Comparison of ENCODE assay signal across 12 cellular contexts in genomic region chr16:23131841-23132576, GRCh38. TPM values are rescaled to one million over a fixed set of nuclear protein-coding genes. Genes with fewer than 3 reads are reported as not detected.
DNase-seq lines count a peak whose midpoint lies in the region; TF ChIP-seq lines count a peak whose summit lies in the region.
"Had no signal": no experiment of that assay in that cellular context is flagged by ENCODE, and none has a peak within 500 bp of the region (broad histone marks: within the 10 kb centered on the region; RNA-seq: fewer than 3 reads in every experiment).

No MANE protein-coding gene starts in this region.

- no peaks in the 10 kb centered on the region for H3K27me3 Mint-ChIP-seq in nephron (ENCODE audit: low read depth)
- H3K27me3 Mint-ChIP-seq in activated CD4-positive, alpha-beta memory T cell treated with anti-CD3 and anti-CD28 coated beads for 36 hours: peaks cover 1% of the 10 kb centered on the region

- H3K4me1 ChIP-seq in uterus: peaks cover 0 to 15% of the 10 kb centered on the region in 2 donors

- CTCF ChIA-PET in activated CD4-positive, alpha-beta memory T cell treated with anti-CD3 and anti-CD28 coated beads for 36 hours (lab: Charles Lee): no interaction called here

- POLR2A ChIA-PET in activated CD4-positive, alpha-beta memory T cell treated with anti-CD3 and anti-CD28 coated beads for 36 hours (lab: Charles Lee): no interaction called here

- H3K9me3 Mint-ChIP-seq in nephron: peaks cover 6% of the 10 kb centered on the region
- H3K9me3 Mint-ChIP-seq in activated CD4-positive, alpha-beta memory T cell treated with anti-CD3 and anti-CD28 coated beads for 36 hours: peaks cover 6% of the 10 kb centered on the region

- peak overlapping the region; percentile 90 to 95 (median 92) for H3K27ac Mint-ChIP-seq in nephron
- no peak overlapping the region for H3K27ac Mint-ChIP-seq in activated CD4-positive, alpha-beta memory T cell treated with anti-CD3 and anti-CD28 coated beads for 36 hours

- peak in 1 of 2 donors; percentile 11 for TF ChIP-seq POLR2A in uterus (IDR thresholded peaks at IDR 0.05)

- H3K4me3 ChIP-seq in uterus: peak overlapping the region; percentile 22 to 30

- H3K36me3 Mint-ChIP-seq in nephron (ENCODE audit: low read depth): no peaks in the 10 kb centered on the region
- peaks cover 3% of the 10 kb centered on the region for H3K36me3 Mint-ChIP-seq in activated CD4-positive, alpha-beta memory T cell treated with anti-CD3 and anti-CD28 coated beads for 36 hours

- DNase-seq in NCI-H748 (lab: John Stamatoyannopoulos, UW; ENCODE audit: unreplicated experiment) (peak; percentile 17), NCI-H748 treated with DMSO at 0.1 percent for 48 hours (lab: John Stamatoyannopoulos, UW) (no peak), fibroblast of the conjunctiva (ENCODE audit: low read depth) (peak; percentile 28), uterus (no peak), UCSD-AML1 (lab: John Stamatoyannopoulos, UW; ENCODE audit: unreplicated experiment) (no peak), GF-D8 (lab: John Stamatoyannopoulos, UW) (no peak)
- no peak for DNase-seq in activated CD4-positive, alpha-beta memory T cell treated with anti-CD3 and anti-CD28 coated beads for 36 hours
- DNase-seq: activated CD8-positive, alpha-beta memory T cell treated with anti-CD3 and anti-CD28 coated beads for 24 hours; brain microvascular endothelial cell; SHP77 treated with DMSO at 0.1 percent for 48 hours; stimulated activated CD4-positive, alpha-beta T cell treated with anti-CD3 and anti-CD28 coated beads, Interleukin-15, amount 100 ng/mL, for 24 hours had no signal

- peak overlapping the region; percentile 11 to 74 (median 65) for H3K4me3 Mint-ChIP-seq in nephron
- H3K4me3 Mint-ChIP-seq in activated CD4-positive, alpha-beta memory T cell treated with anti-CD3 and anti-CD28 coated beads for 36 hours: no peak overlapping the region

- H3K27ac ChIP-seq in uterus: peak overlapping the region; percentile 90 to 96
- H3K27ac ChIP-seq: brain microvascular endothelial cell had no signal

- H3K4me1 Mint-ChIP-seq in nephron: peaks cover 35% of the 10 kb centered on the region
- peaks cover 11% of the 10 kb centered on the region for H3K4me1 Mint-ChIP-seq in activated CD4-positive, alpha-beta memory T cell treated with anti-CD3 and anti-CD28 coated beads for 36 hours (ENCODE audit: low read depth)

- intact Hi-C loops in uterus (cut with DNase I; ENCODE audit: low total_unique reads): no loop called here
- intact Hi-C loops in activated CD4-positive, alpha-beta memory T cell treated with anti-CD3 and anti-CD28 coated beads for 36 hours (cut with micrococcal nuclease): no loop called here

- peaks cover 0 to 7% of the 10 kb centered on the region in 2 donors for H3K9me3 ChIP-seq in uterus

- TF ChIP-seq CTCF in nephron (IDR thresholded peaks at IDR 0.05; ENCODE audit: unreplicated experiment in 3 of 3) (no peak), uterus (IDR thresholded peaks at IDR 0.05) (no peak)

- no peaks in the 10 kb centered on the region for H3K36me3 ChIP-seq in uterus
- H3K36me3 ChIP-seq: brain microvascular endothelial cell had no signal

- H3K27me3 ChIP-seq in uterus: no peaks in the 10 kb centered on the region
- H3K27me3 ChIP-seq: brain microvascular endothelial cell had no signal

RNA-seq across cellular contexts. Expression of gene USP31, which starts 17.2 kb away (rescaled TPM):
- 10 to 100 TPM; 11.8 to 62.0 (median 28.2) TPM for total RNA-seq in uterus
- 1 to 10 TPM; 5.4 to 5.7 TPM for total RNA-seq in activated CD4-positive, alpha-beta memory T cell treated with anti-CD3 and anti-CD28 coated beads for 36 hours

RNA-seq across cellular contexts. Expression of gene SCNN1G, which starts 50.5 kb away (rescaled TPM):
- total RNA-seq in uterus: under 1 TPM in 3 of 4 donors, not detected in 1; under 0.01 to 0.62 (median 0.40) TPM
- not detected for total RNA-seq in activated CD4-positive, alpha-beta memory T cell treated with anti-CD3 and anti-CD28 coated beads for 36 hours

Comparison
In these comparisons a context has a peak if more than half of its experiments do, and no peak if none do; other contexts are left out.
1. DNase-seq: peak in NCI-H748 (single experiment) and fibroblast of the conjunctiva (single experiment); none in NCI-H748 treated with DMSO at 0.1 percent for 48 hours (single experiment), uterus (0 of 2), activated CD4-positive, alpha-beta memory T cell treated with anti-CD3 and anti-CD28 coated beads for 36 hours (single experiment), UCSD-AML1 (single experiment) and GF-D8 (single experiment).